In genomic region chr17:80942360-80943345, GRCh38 we compare ENCODE assay signal across 9 cellular contexts. TPM values are rescaled to one million over a fixed set of nuclear protein-coding genes. Genes with fewer than 3 reads are reported as not detected.
DNase-seq lines count a peak whose midpoint lies in the region; ATAC-seq and TF ChIP-seq lines count a peak whose summit lies in the region.
"Had no signal": no experiment of that assay in that cellular context is flagged by ENCODE, and none has a peak within 500 bp of the region (broad histone marks: within the 10 kb centered on the region; RNA-seq: fewer than 3 reads in every experiment).

No MANE protein-coding gene starts in this region.

- TF ChIP-seq CTCF in natural killer cell (IDR thresholded peaks at IDR 0.05), result no peak
- TF ChIP-seq CTCF in fibroblast of pulmonary artery (IDR thresholded peaks at IDR 0.05; ENCODE audit: low read length, missing control alignments), result peak; percentile 27
- no peak for TF ChIP-seq CTCF in nephron progenitor cell (IDR thresholded peaks at IDR 0.05)

- H3K4me1 Mint-ChIP-seq in natural killer cell treated with Interleukin-12 subunit alpha and Interleukin-12 subunit beta and Interleukin-15 and Interleukin-18, amount 100 ng/mL, for 72 hours (ENCODE audit: low read depth in 2 of 2), result peaks cover 24 to 31% of the 10 kb centered on the region in 2 donors
- H3K4me1 Mint-ChIP-seq in natural killer cell (peaks cover 30 to 31% of the 10 kb centered on the region in 2 donors), nephron progenitor cell (peaks cover 17% of the 10 kb centered on the region)

- no peaks in the 10 kb centered on the region for H3K9me3 Mint-ChIP-seq in natural killer cell treated with Interleukin-12 subunit alpha and Interleukin-12 subunit beta and Interleukin-15 and Interleukin-18, amount 100 ng/mL, for 72 hours
- no peaks in the 10 kb centered on the region for H3K9me3 Mint-ChIP-seq in natural killer cell
- H3K9me3 Mint-ChIP-seq in nephron progenitor cell, result no peaks in the 10 kb centered on the region

- peak; percentile 48 for DNase-seq in natural killer cell treated with Interleukin-12 subunit alpha and Interleukin-12 subunit beta and Interleukin-15 and Interleukin-18, amount 100 ng/mL, for 72 hours (ENCODE audit: low spot score)
- no peak for DNase-seq in natural killer cell
- peak; percentile 91 for DNase-seq in fibroblast of pulmonary artery (ENCODE audit: low read depth)
- no peak for DNase-seq in nephron progenitor cell
- no peak for DNase-seq in NCI-H345 treated with DMSO at 0.1 percent for 48 hours (lab: John Stamatoyannopoulos, UW; ENCODE audit: unreplicated experiment)
- DNase-seq in COLO668 (lab: John Stamatoyannopoulos, UW; ENCODE audit: unreplicated experiment), result no peak
- no peak for DNase-seq in stimulated activated CD8-positive, alpha-beta memory T cell treated with anti-CD3 and anti-CD28 coated beads, Interleukin-4, amount 100 ng/mL, for 48 hours
- DNase-seq in T-helper 1 cell, result no peak
- DNase-seq: NCI-H1048 had no signal

- no peak overlapping the region for H3K4me3 ChIP-seq in fibroblast of pulmonary artery (replicated peaks; ENCODE audit: low read depth, low read length)

- no peaks in the 10 kb centered on the region for H3K27me3 Mint-ChIP-seq in natural killer cell treated with Interleukin-12 subunit alpha and Interleukin-12 subunit beta and Interleukin-15 and Interleukin-18, amount 100 ng/mL, for 72 hours
- H3K27me3 Mint-ChIP-seq in natural killer cell (ENCODE audit: low read depth in 2 of 2), result no peaks in the 10 kb centered on the region
- peaks cover 3% of the 10 kb centered on the region for H3K27me3 Mint-ChIP-seq in nephron progenitor cell (ENCODE audit: low read depth, poor library complexity)

- H3K4me3 Mint-ChIP-seq in natural killer cell treated with Interleukin-12 subunit alpha and Interleukin-12 subunit beta and Interleukin-15 and Interleukin-18, amount 100 ng/mL, for 72 hours, result no peak overlapping the region
- H3K4me3 Mint-ChIP-seq in natural killer cell (no peak overlapping the region), nephron progenitor cell (no peak overlapping the region)

- H3K27ac Mint-ChIP-seq in natural killer cell treated with Interleukin-12 subunit alpha and Interleukin-12 subunit beta and Interleukin-15 and Interleukin-18, amount 100 ng/mL, for 72 hours, result no peak overlapping the region
- no peak overlapping the region for H3K27ac Mint-ChIP-seq in natural killer cell
- H3K27ac Mint-ChIP-seq in nephron progenitor cell, result peak overlapping the region; percentile 73

- peaks cover 11% of the 10 kb centered on the region for H3K36me3 Mint-ChIP-seq in natural killer cell treated with Interleukin-12 subunit alpha and Interleukin-12 subunit beta and Interleukin-15 and Interleukin-18, amount 100 ng/mL, for 72 hours
- H3K36me3 Mint-ChIP-seq in natural killer cell (peaks cover 10% of the 10 kb centered on the region), nephron progenitor cell (ENCODE audit: low read depth) (peaks cover 34% of the 10 kb centered on the region)

- ATAC-seq in natural killer cell treated with Interleukin-12 subunit alpha and Interleukin-12 subunit beta and Interleukin-15 and Interleukin-18, amount 100 ng/mL, for 72 hours, result no peak
- ATAC-seq in natural killer cell, result no peak

- intact Hi-C loops in natural killer cell (cut with micrococcal nuclease), result no loop called here

RNA-seq across cellular contexts. Expression of gene CHMP6, which starts 49.0 kb away (rescaled TPM):
- 10 to 100 TPM; 33.1 to 43.7 TPM for total RNA-seq in natural killer cell treated with Interleukin-12 subunit alpha and Interleukin-12 subunit beta and Interleukin-15 and Interleukin-18, amount 100 ng/mL, for 72 hours
- total RNA-seq in natural killer cell, result 10 to 100 TPM; 26.8 to 33.3 (median 33.0) TPM

Comparison
In these comparisons a context has a peak if more than half of its experiments do, and no peak if none do; other contexts are left out.
1. DNase-seq: peak in natural killer cell treated with Interleukin-12 subunit alpha and Interleukin-12 subunit beta and Interleukin-15 and Interleukin-18, amount 100 ng/mL, for 72 hours (single experiment) and fibroblast of pulmonary artery (single experiment); none in natural killer cell (single experiment), nephron progenitor cell (single experiment), NCI-H345 treated with DMSO at 0.1 percent for 48 hours (single experiment), COLO668 (single experiment), stimulated activated CD8-positive, alpha-beta memory T cell treated with anti-CD3 and anti-CD28 coated beads, Interleukin-4, amount 100 ng/mL, for 48 hours (single experiment) and T-helper 1 cell (0 of 5).